In genomic region chr10:97031459-97031858, GRCh38 we compare ENCODE assay signal across 27 cellular contexts.
DNase-seq lines count a peak whose midpoint lies in the region; FAIRE-seq and TF ChIP-seq lines count a peak whose summit lies in the region.
"Had no signal": no experiment of that assay in that cellular context is flagged by ENCODE, and none has a peak within 500 bp of the region (broad histone marks: within the 10 kb centered on the region; RNA-seq: fewer than 3 reads in every experiment).

No MANE protein-coding gene starts in this region.

- no peak overlapping the region for H3K4me3 Mint-ChIP-seq in mesothelial cell of epicardium
- H3K4me3 Mint-ChIP-seq: CD14-positive monocyte; CD4-positive, alpha-beta T cell; CD8-positive, alpha-beta memory T cell had no signal

- H2BK15ac ChIP-seq in neuronal stem cell (ENCODE audit: low read length): no peak overlapping the region

- peak overlapping the region; percentile 23 for H3K4ac ChIP-seq in neuronal stem cell (ENCODE audit: low read length)

- no CpG with 5 or more reads among the region's 11 CpGs for WGBS in neuronal stem cell (ENCODE audit: extremely low coverage in 2 of 2, insufficient read length in 2 of 2, insufficient replicate concordance in 1 of 2), 2 donors

- H3K36me3 ChIP-seq in HEK293 (ENCODE audit: control insufficient read depth in 2 of 2, insufficient read depth in 1 of 2, low read length in 2 of 2): no peaks in the 10 kb centered on the region
- no peaks in the 10 kb centered on the region for H3K36me3 ChIP-seq in Karpas-422 (ENCODE audit: insufficient read depth, low read length)
- no peaks in the 10 kb centered on the region for H3K36me3 ChIP-seq in neuronal stem cell (replicated peaks in 1 of 2; ENCODE audit: control insufficient read depth in 2 of 2, insufficient read depth in 2 of 2, low read length in 2 of 2)
- H3K36me3 ChIP-seq in PC-9 (ENCODE audit: low read depth): no peaks in the 10 kb centered on the region
- H3K36me3 ChIP-seq: BE2C; BLaER1 treated with 17β-estradiol and CSF1 and Interleukin-3, amounts not matched to agents 10 nM and 100 nM; HAP-1 had no signal

- peak; percentile 52 for DNase-seq in activated effector memory CD4-positive, alpha-beta T cell treated with anti-CD3 and anti-CD28 coated beads, Interleukin-2, amount 50 U/mL, for 16 hours
- no peak for DNase-seq in activated effector memory CD4-positive, alpha-beta T cell treated with Interleukin-2 at 50 U/mL for 16 hours
- no peak for DNase-seq in Karpas-422
- no peak for DNase-seq in neuronal stem cell (ENCODE audit: low spot score)
- DNase-seq in GM12892 (ENCODE audit: insufficient read length): no peak
- no peak for DNase-seq in mesothelial cell of epicardium (ENCODE audit: low spot score in 2 of 2, unreplicated experiment in 2 of 2)
- no peak for DNase-seq in PC-9
- DNase-seq: 8988T; ACHN; AML-193; BE2C; CD4-positive, alpha-beta T cell; CD8-positive, alpha-beta memory T cell; DMS 273 treated with DMSO at 0.1 percent for 48 hours; DMS79; EL; GDM1; GOT3 had no signal

- H3K9me3 Mint-ChIP-seq in mesothelial cell of epicardium: no peaks in the 10 kb centered on the region
- H3K9me3 Mint-ChIP-seq: CD14-positive monocyte; CD4-positive, alpha-beta T cell; CD8-positive, alpha-beta memory T cell had no signal

- peak overlapping the region; percentile 44 for H3K18ac ChIP-seq in neuronal stem cell (ENCODE audit: low read length)

- no peaks in the 10 kb centered on the region for H3K4me1 Mint-ChIP-seq in mesothelial cell of epicardium
- H3K4me1 Mint-ChIP-seq: CD14-positive monocyte; CD8-positive, alpha-beta memory T cell had no signal

- FAIRE-seq in GM12892 (lab: Jason Lieb, UNC): no peak
- FAIRE-seq: A549, D721Med, GM12878, GM18507, H54 had no signal

- H2AFZ ChIP-seq in Karpas-422 (ENCODE audit: low read length): no peak overlapping the region
- no peak overlapping the region for H2AFZ ChIP-seq in neuronal stem cell (ENCODE audit: low read length)
- H2AFZ ChIP-seq in PC-9: no peak overlapping the region

- no peak overlapping the region for H3K4me3 ChIP-seq in HEK293 (ENCODE audit: low read depth, low read length)
- H3K4me3 ChIP-seq in Karpas-422 (ENCODE audit: low read length): peak overlapping the region; percentile 52
- no peak overlapping the region for H3K4me3 ChIP-seq in neuronal stem cell (ENCODE audit: low read length in 2 of 2)
- H3K4me3 ChIP-seq in PC-9: no peak overlapping the region
- H3K4me3 ChIP-seq: A549; BLaER1 treated with 17β-estradiol and CSF1 and Interleukin-3, amounts not matched to agents 10 nM and 100 nM; GM12878; HAP-1 had no signal

- CTCF ChIA-PET in HEK293 (lab: Yijun Ruan, JAX): no interaction called here
- CTCF ChIA-PET in PC-9 (lab: Charles Lee): no interaction called here

- H2BK12ac ChIP-seq in neuronal stem cell (ENCODE audit: low read length): no peak overlapping the region

- H3K4me2 ChIP-seq in Karpas-422 (ENCODE audit: low read depth, low read length, poor library complexity, severe bottlenecking): peak overlapping the region; percentile 62
- H3K4me2 ChIP-seq in neuronal stem cell (ENCODE audit: insufficient read depth, low read length, poor library complexity, severe bottlenecking): no peak overlapping the region
- H3K4me2 ChIP-seq in PC-9: no peak overlapping the region
- H3K4me2 ChIP-seq: A549; BLaER1 treated with 17β-estradiol and CSF1 and Interleukin-3, amounts not matched to agents 10 nM and 100 nM had no signal

- H3K27ac Mint-ChIP-seq in mesothelial cell of epicardium: no peak overlapping the region
- H3K27ac Mint-ChIP-seq: CD4-positive, alpha-beta T cell; CD8-positive, alpha-beta memory T cell had no signal

- H3K27ac ChIP-seq in HEK293 (ENCODE audit: extremely low read depth, low read depth, low read length) (no peak overlapping the region), Karpas-422 (ENCODE audit: low read length) (peak overlapping the region; percentile 99), neuronal stem cell (replicated peaks; ENCODE audit: low read length) (no peak overlapping the region), PC-9 (no peak overlapping the region)
- H3K27ac ChIP-seq: A549; BLaER1 treated with 17β-estradiol and CSF1 and Interleukin-3, amounts not matched to agents 10 nM and 100 nM had no signal

- H2AK5ac ChIP-seq in neuronal stem cell (ENCODE audit: low read depth, low read length): peak overlapping the region; percentile 21

- H3K9ac ChIP-seq in Karpas-422 (ENCODE audit: low read length) (peak overlapping the region; percentile 65), neuronal stem cell (ENCODE audit: low read depth, low read length, poor library complexity) (no peak overlapping the region)

- H4K8ac ChIP-seq in neuronal stem cell (ENCODE audit: low read depth, low read length): no peak overlapping the region

- H3K23ac ChIP-seq in neuronal stem cell (ENCODE audit: low read depth, low read length, poor library complexity): peak overlapping the region; percentile 58

- H3K9me3 ChIP-seq in HEK293 (ENCODE audit: control insufficient read depth, insufficient read depth, low read depth, low read length) (no peaks in the 10 kb centered on the region), Karpas-422 (ENCODE audit: low read length) (no peaks in the 10 kb centered on the region), neuronal stem cell (replicated peaks in 1 of 2; ENCODE audit: control insufficient read depth in 2 of 2, insufficient read depth in 1 of 2, low read depth in 1 of 2, low read length in 2 of 2) (no peaks in the 10 kb centered on the region), PC-9 (ENCODE audit: insufficient read depth, low read depth) (no peaks in the 10 kb centered on the region)
- H3K9me3 ChIP-seq: A549; BE2C; BLaER1 treated with 17β-estradiol and CSF1 and Interleukin-3, amounts not matched to agents 10 nM and 100 nM had no signal

- H4K91ac ChIP-seq in neuronal stem cell (ENCODE audit: low read depth, low read length, poor library complexity): no peak overlapping the region

- H3K4me1 ChIP-seq in HEK293 (ENCODE audit: control insufficient read depth, insufficient read depth, low read length) (no peaks in the 10 kb centered on the region), Karpas-422 (ENCODE audit: low read length) (peaks cover 87% of the 10 kb centered on the region), neuronal stem cell (ENCODE audit: control insufficient read depth in 2 of 2, insufficient read depth in 1 of 2, low read depth in 1 of 2, low read length in 2 of 2) (peaks cover 3 to 4% of the 10 kb centered on the region in 2 donors), PC-9 (replicated peaks; ENCODE audit: insufficient read depth) (no peaks in the 10 kb centered on the region)
- H3K4me1 ChIP-seq: A549, BE2C, HAP-1 had no signal

- H4K20me1 ChIP-seq in Karpas-422 (ENCODE audit: insufficient read depth, low read depth, low read length) (no peaks in the 10 kb centered on the region), PC-9 (ENCODE audit: insufficient read depth) (no peaks in the 10 kb centered on the region)

- H3K79me2 ChIP-seq in Karpas-422 (ENCODE audit: low read length) (no peaks in the 10 kb centered on the region), PC-9 (ENCODE audit: low read depth) (no peaks in the 10 kb centered on the region)

- H3K27me3 Mint-ChIP-seq in mesothelial cell of epicardium (ENCODE audit: low read depth): peaks cover 50% of the 10 kb centered on the region
- H3K27me3 Mint-ChIP-seq: CD4-positive, alpha-beta T cell had no signal

- no peaks in the 10 kb centered on the region for H3K9me2 ChIP-seq in Karpas-422 (replicated peaks; ENCODE audit: insufficient read depth, low read length)
- H3K9me2 ChIP-seq in PC-9 (ENCODE audit: insufficient read depth): no peaks in the 10 kb centered on the region

- H3F3A ChIP-seq in PC-9 (ENCODE audit: insufficient read depth, low read depth): no peaks in the 10 kb centered on the region

- intact Hi-C loops in PC-9 (cut with micrococcal nuclease; ENCODE audit: unreplicated experiment): no loop called here

- no TSS peak for BruUV-seq in PC-9 (replicated peaks; lab: Mats Ljungman, UMichigan)

- peak overlapping the region; percentile 27 for H3K14ac ChIP-seq in neuronal stem cell (ENCODE audit: low read length)

- TF ChIP-seq POLR2A in GM12892 (IDR thresholded peaks at IDR 0.05; ENCODE audit: low read depth, low read length): no peak

- no peaks in the 10 kb centered on the region for H3K79me1 ChIP-seq in neuronal stem cell (ENCODE audit: low read depth, low read length)

- H3K27me3 ChIP-seq in Karpas-422 (ENCODE audit: low read length): no peaks in the 10 kb centered on the region
- peaks cover 0 to 10% (median 0%) of the 10 kb centered on the region in 3 experiments for H3K27me3 ChIP-seq in neuronal stem cell (ENCODE audit: control insufficient read depth in 3 of 3, insufficient read depth in 3 of 3, low read depth in 1 of 3, low read length in 3 of 3)
- no peaks in the 10 kb centered on the region for H3K27me3 ChIP-seq in PC-9 (ENCODE audit: insufficient read depth, low read depth)
- H3K27me3 ChIP-seq: BE2C; BLaER1 treated with 17β-estradiol and CSF1 and Interleukin-3, amounts not matched to agents 10 nM and 100 nM had no signal

- H2BK5ac ChIP-seq in neuronal stem cell (ENCODE audit: low read length): no peak overlapping the region

- no peak for TF ChIP-seq CTCF in HEK293 (tag by site-specific recombination; IDR thresholded peaks at IDR 0.05)
- no peak for TF ChIP-seq CTCF in mesothelial cell of epicardium (IDR thresholded peaks at IDR 0.05; ENCODE audit: unreplicated experiment)
- no peak for TF ChIP-seq CTCF in PC-9 (conservative IDR thresholded peaks at IDR 0.05)

- H2BK120ac ChIP-seq in neuronal stem cell (ENCODE audit: low read depth, low read length): no peak overlapping the region

- no peaks in the 10 kb centered on the region for H3K36me3 Mint-ChIP-seq in mesothelial cell of epicardium
- H3K36me3 Mint-ChIP-seq: CD14-positive monocyte; CD8-positive, alpha-beta memory T cell had no signal

- POLR2A ChIA-PET in HEK293 (lab: Yijun Ruan, JAX) (no interaction called here), PC-9 (lab: Charles Lee; ENCODE audit: unreplicated experiment) (no interaction called here)

TF ChIP-seq in HEK293, 187 proteins besides CTCF, POLR2A, EP300 and RAD21 (continues in another document):
- TF ChIP-seq ZNF837 (tag by site-specific recombination; IDR thresholded peaks at IDR 0.05): no peak
- TF ChIP-seq ZFP3 (tag by site-specific recombination; IDR thresholded peaks at IDR 0.05; ENCODE audit: low read depth): no peak
